In the genomic region with DNA sequence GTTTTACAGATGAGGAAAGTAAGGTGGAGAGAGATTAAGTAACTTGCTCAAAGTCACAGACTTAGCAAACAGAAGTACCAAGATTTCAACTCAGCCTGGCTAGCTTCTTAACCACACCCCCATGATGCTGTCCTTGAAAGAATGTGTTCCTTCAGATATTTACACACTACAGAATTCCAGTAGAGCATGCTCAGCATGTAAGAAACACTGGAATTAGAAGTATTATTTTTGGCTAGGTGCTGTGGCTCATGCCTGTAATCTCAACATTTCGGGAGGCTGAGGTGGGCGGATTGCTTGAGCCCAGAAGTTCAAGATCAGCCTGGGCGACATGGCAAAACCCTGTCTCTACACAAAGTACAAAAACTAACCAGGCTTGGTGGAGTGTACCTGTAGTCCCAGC, we compare ENCODE assay signal across 16 cellular contexts.
DNase-seq lines count a peak whose midpoint lies in the region; ATAC-seq lines count a peak whose summit lies in the region.
"Had no signal": no experiment of that assay in that cellular context is flagged by ENCODE, and none has a peak within 500 bp of the region (broad histone marks: within the 10 kb centered on the region; RNA-seq: fewer than 3 reads in every experiment).

No MANE protein-coding gene starts in this region.

- POLR2A ChIA-PET in naive thymus-derived CD8-positive, alpha-beta T cell (lab: Charles Lee) = no interaction called here

- H3K4me3 Mint-ChIP-seq in T-helper 2 cell treated with Interferon-gamma antibody and Interleukin-4, amounts not matched to agents 5 μg/mL and 100 μg/mL, for 36 hours = no peak overlapping the region
- no peak overlapping the region for H3K4me3 Mint-ChIP-seq in naive thymus-derived CD8-positive, alpha-beta T cell
- H3K4me3 Mint-ChIP-seq: WTC11 had no signal

- H3K4me1 Mint-ChIP-seq in T-helper 2 cell treated with Interferon-gamma antibody and Interleukin-4, amounts not matched to agents 5 μg/mL and 100 μg/mL, for 36 hours (ENCODE audit: low read depth) = no peaks in the 10 kb centered on the region
- H3K4me1 Mint-ChIP-seq in naive thymus-derived CD8-positive, alpha-beta T cell = no peaks in the 10 kb centered on the region

- no peaks in the 10 kb centered on the region for H3K27me3 Mint-ChIP-seq in T-helper 2 cell treated with Interferon-gamma antibody and Interleukin-4, amounts not matched to agents 5 μg/mL and 100 μg/mL, for 36 hours (ENCODE audit: low read depth)
- no peaks in the 10 kb centered on the region for H3K27me3 Mint-ChIP-seq in naive thymus-derived CD8-positive, alpha-beta T cell

- no peak overlapping the region for H3K27ac Mint-ChIP-seq in T-helper 2 cell treated with Interferon-gamma antibody and Interleukin-4, amounts not matched to agents 5 μg/mL and 100 μg/mL, for 36 hours
- H3K27ac Mint-ChIP-seq in naive thymus-derived CD8-positive, alpha-beta T cell = no peak overlapping the region
- H3K27ac Mint-ChIP-seq: WTC11 had no signal

- no peaks in the 10 kb centered on the region for H3K9me3 Mint-ChIP-seq in T-helper 2 cell treated with Interferon-gamma antibody and Interleukin-4, amounts not matched to agents 5 μg/mL and 100 μg/mL, for 36 hours
- no peaks in the 10 kb centered on the region for H3K9me3 Mint-ChIP-seq in naive thymus-derived CD8-positive, alpha-beta T cell

- ATAC-seq in naive thymus-derived CD8-positive, alpha-beta T cell = no peak
- ATAC-seq: WTC11 had no signal

- no peaks in the 10 kb centered on the region for H3K36me3 Mint-ChIP-seq in T-helper 2 cell treated with Interferon-gamma antibody and Interleukin-4, amounts not matched to agents 5 μg/mL and 100 μg/mL, for 36 hours (ENCODE audit: low read depth)
- no peaks in the 10 kb centered on the region for H3K36me3 Mint-ChIP-seq in naive thymus-derived CD8-positive, alpha-beta T cell

- DNase-seq in A172 (ENCODE audit: low spot score) (peak; percentile 8), H4 (ENCODE audit: low spot score) (peak; percentile 16), brain pericyte (ENCODE audit: low read depth, low spot score) (peak; percentile 25), iris pigment epithelial cell (ENCODE audit: low read depth) (peak; percentile 86)
- no peak for DNase-seq in T-helper 2 cell treated with Interferon-gamma antibody and Interleukin-4, amounts not matched to agents 5 μg/mL and 100 μg/mL, for 36 hours (ENCODE audit: low spot score)
- DNase-seq in naive thymus-derived CD8-positive, alpha-beta T cell = no peak
- no peak for DNase-seq in activated CD4-positive, CD25-positive, alpha-beta regulatory T cell treated with anti-CD3 and anti-CD28 coated beads, Interleukin-2, amount 50 U/mL, for 72 hours
- no peak for DNase-seq in effector CD4-positive, alpha-beta T cell
- DNase-seq: activated gamma-delta T cell treated with Interleukin-2 at 50 U/mL for 16 hours, cerebellar nuclear complex, left cardiac atrium, posterior cingulate gyrus, RPMI8226, substantia nigra, T-helper 1 cell had no signal

Comparison
In these comparisons a context has a peak if more than half of its experiments do, and no peak if none do; other contexts are left out.
1. DNase-seq: peak in A172 (single experiment), H4 (single experiment), brain pericyte (single experiment) and iris pigment epithelial cell (single experiment); none in T-helper 2 cell treated with Interferon-gamma antibody and Interleukin-4, amounts not matched to agents 5 μg/mL and 100 μg/mL, for 36 hours (single experiment), naive thymus-derived CD8-positive, alpha-beta T cell (0 of 10), activated CD4-positive, CD25-positive, alpha-beta regulatory T cell treated with anti-CD3 and anti-CD28 coated beads, Interleukin-2, amount 50 U/mL, for 72 hours (single experiment) and effector CD4-positive, alpha-beta T cell (single experiment).